8 cellular contexts compared by ENCODE assay signal in the genomic region with DNA sequence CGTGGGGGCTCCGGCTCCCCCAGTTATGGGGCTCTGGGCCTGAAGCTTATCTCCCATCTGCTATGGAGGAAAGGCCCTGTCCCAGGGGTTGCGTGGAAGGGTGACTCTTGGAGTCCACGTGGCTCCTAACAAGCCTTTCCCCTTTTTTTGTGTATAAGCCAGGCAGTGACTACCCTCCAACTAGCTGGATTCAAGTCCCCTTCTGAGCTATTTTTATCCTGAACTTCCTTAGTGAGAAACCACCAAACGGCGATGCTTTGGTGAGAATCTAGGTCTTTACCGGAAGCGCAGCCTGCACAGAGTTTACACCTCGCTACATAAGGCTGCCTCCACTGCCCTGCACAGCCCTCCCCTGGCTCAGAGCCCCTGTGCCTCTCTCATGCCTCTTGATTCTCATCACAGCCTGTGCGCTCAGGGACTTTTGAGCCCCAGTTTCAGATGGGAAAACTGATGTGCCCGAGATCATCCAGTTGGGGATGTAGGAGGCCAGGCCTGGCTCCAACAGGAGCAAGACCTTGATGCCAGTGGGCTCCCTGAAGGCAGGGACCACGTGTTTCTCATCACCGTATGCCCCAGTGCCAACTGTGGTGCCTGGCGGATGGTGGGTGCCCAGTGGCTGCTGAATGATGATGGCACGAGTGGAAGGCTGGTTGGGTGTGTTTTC.
A peak's percentile ranks its signal among the peaks of the same experiment; 100 is the strongest.
DNase-seq lines count a peak whose midpoint lies in the region; ATAC-seq and TF ChIP-seq lines count a peak whose summit lies in the region.

No MANE protein-coding gene starts in this region.

- H3K79me2 ChIP-seq in DOHH2 (ENCODE audit: control insufficient read depth, low read length), result peaks cover 65% of the 10 kb centered on the region

- peak overlapping the region; percentile 84 to 95 (median 92) for H3K4me3 Mint-ChIP-seq in IgD-negative memory B cell

- H3K9me3 ChIP-seq in DOHH2 (ENCODE audit: control insufficient read depth, insufficient read depth, low read length), result no peaks in the 10 kb centered on the region
- no peaks in the 10 kb centered on the region for H3K9me3 ChIP-seq in skeletal muscle satellite cell (replicated peaks; ENCODE audit: low read length)

- H3K27ac ChIP-seq in DOHH2 (ENCODE audit: low read depth, low read length) (peak overlapping the region; percentile 69), caudate nucleus (ENCODE audit: low read depth, low read length) (peak overlapping the region; percentile 94)

- H3K4me1 Mint-ChIP-seq in IgD-negative memory B cell, result peaks cover 50 to 70% (median 55%) of the 10 kb centered on the region in 3 donors

- H3K9me2 ChIP-seq in DOHH2 (replicated peaks; ENCODE audit: control insufficient read depth, low read length), result no peaks in the 10 kb centered on the region

- H4K20me1 ChIP-seq in DOHH2 (ENCODE audit: control insufficient read depth, insufficient read depth, low read depth, low read length), result no peaks in the 10 kb centered on the region

- peak overlapping the region; percentile 84 for H3K4me3 ChIP-seq in DOHH2 (ENCODE audit: low read length)
- no peak overlapping the region for H3K4me3 ChIP-seq in skeletal muscle satellite cell (ENCODE audit: low read length)

- peaks cover 3% of the 10 kb centered on the region for H3K27me3 Mint-ChIP-seq in IgD-negative memory B cell

- no peaks in the 10 kb centered on the region; the same call in 1 of the 2 replicates for H3F3A ChIP-seq in DOHH2 (ENCODE audit: control insufficient read depth, insufficient read depth)

- H3K4me1 ChIP-seq in DOHH2 (ENCODE audit: control insufficient read depth, low read length), result peaks cover 74% of the 10 kb centered on the region
- H3K4me1 ChIP-seq in skeletal muscle satellite cell (ENCODE audit: control insufficient read depth, insufficient read depth, low read length), result peaks cover 51% of the 10 kb centered on the region

- DNase-seq in caudate nucleus (lab: John Stamatoyannopoulos, UW) (no peak), amniotic stem cell (lab: John Stamatoyannopoulos, UW) (no peak), NCI-H774 (lab: John Stamatoyannopoulos, UW) (no peak)
- DNase-seq in central memory CD4-positive, alpha-beta T cell, result no peak

- H3K36me3 ChIP-seq in DOHH2 (ENCODE audit: control insufficient read depth, low read length), result peaks cover 12% of the 10 kb centered on the region
- peaks cover 16% of the 10 kb centered on the region for H3K36me3 ChIP-seq in skeletal muscle satellite cell (ENCODE audit: insufficient read depth, low read length)

- H3K9me3 Mint-ChIP-seq in IgD-negative memory B cell, result no peaks in the 10 kb centered on the region

- no peak overlapping the region for H3K9ac ChIP-seq in skeletal muscle satellite cell (ENCODE audit: low read depth, low read length)

- H3K36me3 Mint-ChIP-seq in IgD-negative memory B cell, result no peaks in the 10 kb centered on the region

- peak overlapping the region; percentile 92 for H3K4me2 ChIP-seq in DOHH2 (ENCODE audit: low read length)
- peak overlapping the region; percentile 88 for H3K4me2 ChIP-seq in skeletal muscle satellite cell (ENCODE audit: low read length)

- H3K27ac Mint-ChIP-seq in IgD-negative memory B cell, result peak overlapping the region; percentile 95 to 97 (median 96)

- no peak for TF ChIP-seq CTCF in DOHH2 (IDR thresholded peaks at IDR 0.05; ENCODE audit: low read depth, low read length, poor library complexity, severe bottlenecking)

- H3K27me3 ChIP-seq in DOHH2 (ENCODE audit: control insufficient read depth, low read length) (no peaks in the 10 kb centered on the region), skeletal muscle satellite cell (ENCODE audit: control insufficient read depth, insufficient read depth, low read length) (no peaks in the 10 kb centered on the region)

- peak; percentile 28 for ATAC-seq in GM19351 (IDR thresholded peaks at IDR 0.05; ENCODE audit: unreplicated experiment)
